In the genomic region with DNA sequence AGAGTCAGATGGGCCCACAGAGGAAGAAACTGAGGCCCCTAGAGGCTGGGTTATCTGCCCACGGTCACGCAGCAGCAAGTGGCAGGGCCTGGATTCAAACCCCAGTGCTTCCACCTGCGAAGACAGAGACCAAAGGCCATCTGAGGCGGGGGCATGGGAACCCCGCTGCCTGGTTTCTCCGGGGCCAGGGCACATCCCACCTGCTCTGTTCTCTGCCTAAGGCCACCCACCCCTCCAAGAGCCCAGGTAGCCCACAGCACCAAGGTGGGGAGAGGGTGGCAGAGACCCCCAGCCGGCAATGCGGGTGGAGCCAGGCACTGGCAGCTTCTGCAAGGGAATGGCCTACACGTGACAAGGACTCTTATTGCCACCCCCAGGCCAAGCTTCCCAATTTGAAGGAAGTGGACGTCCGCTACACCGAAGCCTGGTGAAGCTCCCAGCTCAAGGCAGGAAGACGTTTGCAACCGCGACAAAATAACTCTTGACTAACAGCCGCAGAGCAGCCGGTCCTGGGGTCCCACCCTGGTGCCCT, we compare ENCODE assay signal across 16 cellular contexts.
DNase-seq lines count a peak whose midpoint lies in the region; ATAC-seq and TF ChIP-seq lines count a peak whose summit lies in the region.
"Had no signal": no experiment of that assay in that cellular context is flagged by ENCODE, and none has a peak within 500 bp of the region (broad histone marks: within the 10 kb centered on the region; RNA-seq: fewer than 3 reads in every experiment).

No MANE protein-coding gene starts in this region.

- H3K4me1 ChIP-seq in BLaER1 (peaks cover 32% of the 10 kb centered on the region), endodermal cell (ENCODE audit: control insufficient read depth, insufficient read depth, low read length) (no peaks in the 10 kb centered on the region), trophoblast cell (ENCODE audit: control insufficient read depth in 1 of 2, insufficient read depth in 2 of 2, low read length in 2 of 2) (peaks cover 33 to 41% of the 10 kb centered on the region in 2 experiments)

- no peak for TF ChIP-seq CTCF in endodermal cell (conservative IDR thresholded peaks at IDR 0.05)

- H3K23ac ChIP-seq in trophoblast cell (ENCODE audit: low read length) = no peak overlapping the region

- H3K27me3 ChIP-seq in BLaER1 = no peaks in the 10 kb centered on the region
- no peaks in the 10 kb centered on the region for H3K27me3 ChIP-seq in H7 (ENCODE audit: control insufficient read depth, insufficient read depth, low read length)
- H3K27me3 ChIP-seq in endodermal cell (ENCODE audit: control insufficient read depth, insufficient read depth, low read length, poor library complexity, severe bottlenecking) = no peaks in the 10 kb centered on the region
- no peaks in the 10 kb centered on the region for H3K27me3 ChIP-seq in trophoblast cell (ENCODE audit: insufficient read depth, low read length)
- H3K27me3 ChIP-seq: Peyer's patch had no signal

- H3K4me3 Mint-ChIP-seq in endodermal cell = no peak overlapping the region
- H3K4me3 Mint-ChIP-seq: CD14-positive monocyte had no signal

- peak overlapping the region; percentile 38 for H2BK5ac ChIP-seq in trophoblast cell (ENCODE audit: low read depth, low read length, poor library complexity)

- H3K27ac ChIP-seq in BLaER1 (no peak overlapping the region), endodermal cell (ENCODE audit: low read depth, low read length) (peak overlapping the region; percentile 16), trophoblast cell (ENCODE audit: low read depth, low read length) (no peak overlapping the region)

- H3K27me3 Mint-ChIP-seq in endodermal cell (ENCODE audit: insufficient read depth) = no peaks in the 10 kb centered on the region

- H3K79me1 ChIP-seq in trophoblast cell (ENCODE audit: low read length) = peaks cover 34% of the 10 kb centered on the region

- H3K9me3 ChIP-seq in BLaER1 (no peaks in the 10 kb centered on the region), endodermal cell (ENCODE audit: control insufficient read depth, low read length) (no peaks in the 10 kb centered on the region), trophoblast cell (ENCODE audit: insufficient read depth, low read depth, low read length) (no peaks in the 10 kb centered on the region)
- H3K9me3 ChIP-seq: Peyer's patch had no signal

- ATAC-seq in GM21528 (IDR thresholded peaks at IDR 0.05; ENCODE audit: low FRiP score, unreplicated experiment) (no peak), HG02973 (IDR thresholded peaks at IDR 0.05; ENCODE audit: unreplicated experiment) (no peak)

- no peak overlapping the region for H3K27ac Mint-ChIP-seq in endodermal cell

- H3K4ac ChIP-seq in trophoblast cell (ENCODE audit: low read depth, low read length) = peak overlapping the region; percentile 49

- H3K14ac ChIP-seq in trophoblast cell (ENCODE audit: low read length) = no peak overlapping the region

- H3K4me3 ChIP-seq in BLaER1 (no peak overlapping the region), H7 (ENCODE audit: insufficient read depth, low read depth, low read length) (no peak overlapping the region), endodermal cell (ENCODE audit: low read length) (no peak overlapping the region), trophoblast cell (ENCODE audit: low read depth, low read length) (no peak overlapping the region)
- H3K4me3 ChIP-seq: Peyer's patch had no signal

- WGBS in endodermal cell (ENCODE audit: insufficient coverage in 1 of 2, insufficient read length in 1 of 2), 2 experiments = 87 to 91% methylated on average over 7 to 17 of the region's 17 CpGs
- WGBS in trophoblast cell (ENCODE audit: extremely low coverage, insufficient coverage, insufficient read length) = no CpG with 5 or more reads among the region's 17 CpGs

- peak; percentile 71 for DNase-seq in H7
- no peak for DNase-seq in endodermal cell
- DNase-seq in trophoblast cell = no peak
- DNase-seq in NOMO-1 treated with DMSO at 0.1 percent for 48 hours (lab: John Stamatoyannopoulos, UW; ENCODE audit: unreplicated experiment) = no peak
- DNase-seq: GF-D8, GOT3, Karpas-422, NCI-H1417 treated with DMSO at 0.1 percent for 48 hours, NCI-H187 treated with DMSO at 0.1 percent for 48 hours, NCI-H226, NCI-H524 treated with DMSO at 0.1 percent for 48 hours, Peyer's patch had no signal

- H3K36me3 ChIP-seq in BLaER1 = peaks cover 51% of the 10 kb centered on the region
- peaks cover 14% of the 10 kb centered on the region for H3K36me3 ChIP-seq in H7 (replicated peaks; ENCODE audit: control insufficient read depth, insufficient read depth, low read length)
- peaks cover 37% of the 10 kb centered on the region for H3K36me3 ChIP-seq in endodermal cell (ENCODE audit: control insufficient read depth, insufficient read depth, low read length)
- H3K36me3 ChIP-seq in trophoblast cell (ENCODE audit: control insufficient read depth in 1 of 2, insufficient read depth in 2 of 2, low read length in 2 of 2) = peaks cover 48 to 52% of the 10 kb centered on the region in 2 experiments

- peaks cover 13% of the 10 kb centered on the region for H3K4me1 Mint-ChIP-seq in endodermal cell

- peaks cover 40% of the 10 kb centered on the region for H3K36me3 Mint-ChIP-seq in endodermal cell (ENCODE audit: low read depth)

- H3K9ac ChIP-seq in BLaER1 = no peak overlapping the region
- H3K9ac ChIP-seq in endodermal cell (ENCODE audit: extremely low read depth, low read length, poor library complexity, severe bottlenecking) = no peak overlapping the region
- no peak overlapping the region for H3K9ac ChIP-seq in trophoblast cell (ENCODE audit: low read length)

- no peak overlapping the region for H2BK120ac ChIP-seq in trophoblast cell (ENCODE audit: insufficient read depth, low read length, poor library complexity)

- H3K9me3 Mint-ChIP-seq in endodermal cell = no peaks in the 10 kb centered on the region

- no peak overlapping the region for H4K12ac ChIP-seq in trophoblast cell (ENCODE audit: low read depth, low read length)

- peaks cover 11% of the 10 kb centered on the region for H4K20me1 ChIP-seq in BLaER1

- H3K79me2 ChIP-seq in trophoblast cell (ENCODE audit: control insufficient read depth, insufficient read depth, low read length, poor library complexity) = peaks cover under 1% of the 10 kb centered on the region

- no peak overlapping the region for H2BK12ac ChIP-seq in trophoblast cell (ENCODE audit: low read length)

- H4K8ac ChIP-seq in trophoblast cell (ENCODE audit: low read depth, low read length) = no peak overlapping the region

- no peak overlapping the region for H2AFZ ChIP-seq in trophoblast cell (ENCODE audit: insufficient read depth, low read length, poor library complexity)

- H3K18ac ChIP-seq in trophoblast cell (ENCODE audit: low read length) = peak overlapping the region; percentile 29

- H2AK5ac ChIP-seq in trophoblast cell (ENCODE audit: low read length) = peak overlapping the region; percentile 3

- H4K91ac ChIP-seq in trophoblast cell (ENCODE audit: low read depth, low read length) = peak overlapping the region; percentile 11

- H3K4me2 ChIP-seq in BLaER1 (peak overlapping the region; percentile 30), trophoblast cell (ENCODE audit: low read length) (no peak overlapping the region)
